Comparison of ENCODE assay signal across 8 cellular contexts in the genomic region with DNA sequence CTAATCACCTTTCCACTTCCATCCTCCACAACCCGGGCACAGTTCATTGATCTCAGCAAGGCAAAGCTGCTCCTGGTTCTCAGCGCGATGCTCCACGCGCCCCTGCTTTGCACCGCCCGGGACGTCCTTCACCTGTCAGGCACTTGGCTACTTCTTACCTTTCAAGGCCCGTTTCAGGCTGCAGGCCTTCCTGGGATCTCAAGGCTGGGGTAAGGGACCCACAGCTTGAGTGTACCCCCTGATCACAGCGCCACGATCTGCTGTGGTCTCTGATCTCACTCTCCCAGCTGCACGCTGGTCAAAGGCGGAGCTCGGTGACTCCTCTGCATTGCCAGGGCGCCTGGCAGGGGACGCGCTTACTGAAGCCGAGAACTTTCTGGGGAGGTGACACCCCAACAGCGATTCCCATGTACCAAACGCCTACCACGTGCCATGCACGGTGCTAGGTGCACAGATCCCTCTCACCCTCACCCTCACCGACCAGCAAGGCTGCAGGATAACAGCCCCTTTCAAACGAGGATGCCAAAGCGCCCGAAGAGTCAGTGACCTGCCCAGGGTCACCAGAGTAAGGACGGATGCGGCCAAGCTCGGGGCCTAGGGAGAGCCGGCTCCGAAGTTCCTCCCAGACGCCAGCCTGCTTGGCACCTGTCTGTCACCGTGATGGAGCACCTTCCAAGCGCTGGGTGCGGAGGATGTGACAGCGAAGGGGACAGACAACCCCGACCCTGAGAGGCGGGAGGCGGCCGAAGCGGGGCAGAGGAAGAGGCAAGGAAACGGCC. TPM values are rescaled to one million over a fixed set of nuclear protein-coding genes. Genes with fewer than 3 reads are reported as not detected.
A peak's percentile ranks its signal among the peaks of the same experiment; 100 is the strongest.
DNase-seq lines count a peak whose midpoint lies in the region; ATAC-seq and TF ChIP-seq lines count a peak whose summit lies in the region.

No MANE protein-coding gene starts in this region.

- TF ChIP-seq CTCF in foreskin fibroblast (IDR thresholded peaks at IDR 0.05; ENCODE audit: low read depth, low read length): no peak
- TF ChIP-seq CTCF in neural cell (IDR thresholded peaks at IDR 0.05; ENCODE audit: poor library complexity, severe bottlenecking): peak; percentile 14

- H3K27ac Mint-ChIP-seq in activated T-helper 1 cell treated with anti-CD3 and anti-CD28 coated beads, Interleukin-12 subunit alpha, Interleukin-12 subunit beta, Interleukin-2, Interleukin-4 antibody, amounts not matched to agents 30 ng/mL and 10 ng/mL and 1 ng/mL, durations not matched to agents 14 hours and 24 hours and 36 hours: peak overlapping the region; percentile 92

- peak overlapping the region; percentile 76 to 83 for H3K4me3 ChIP-seq in foreskin fibroblast (ENCODE audit: low read depth in 1 of 2, low read length in 2 of 2)
- peak overlapping the region; percentile 88 for H3K4me3 ChIP-seq in neural cell (ENCODE audit: low read length)
- H3K4me3 ChIP-seq in stomach smooth muscle (ENCODE audit: low read length in 2 of 2): peak overlapping the region; percentile 92 to 99

- H3K9me3 ChIP-seq in neural cell (ENCODE audit: low read length) (no peaks in the 10 kb centered on the region), stomach smooth muscle (ENCODE audit: control insufficient read depth in 2 of 2, low read length in 2 of 2) (no peaks in the 10 kb centered on the region)

- peak overlapping the region; percentile 80 for H3K27ac ChIP-seq in neural cell (ENCODE audit: low read length)
- peak overlapping the region; percentile 76 for H3K27ac ChIP-seq in stomach smooth muscle (ENCODE audit: low read length)

- intact Hi-C loops in activated T-helper 1 cell treated with anti-CD3 and anti-CD28 coated beads, Interleukin-12 subunit alpha, Interleukin-12 subunit beta, Interleukin-2, Interleukin-4 antibody, amounts not matched to agents 30 ng/mL and 10 ng/mL and 1 ng/mL, durations not matched to agents 14 hours and 24 hours and 36 hours (cut with micrococcal nuclease): loop anchor here (1.0 to 5.0 kb wide), 18 partner anchors 52 to 1732 kb away; a partner anchor contains a TSS

- H3K4me3 Mint-ChIP-seq in activated T-helper 1 cell treated with anti-CD3 and anti-CD28 coated beads, Interleukin-12 subunit alpha, Interleukin-12 subunit beta, Interleukin-2, Interleukin-4 antibody, amounts not matched to agents 30 ng/mL and 10 ng/mL and 1 ng/mL, durations not matched to agents 14 hours and 24 hours and 36 hours: peak overlapping the region; percentile 92

- no peaks in the 10 kb centered on the region for H4K20me1 ChIP-seq in neural cell (ENCODE audit: insufficient read depth)

- H3K9me3 Mint-ChIP-seq in activated T-helper 1 cell treated with anti-CD3 and anti-CD28 coated beads, Interleukin-12 subunit alpha, Interleukin-12 subunit beta, Interleukin-2, Interleukin-4 antibody, amounts not matched to agents 30 ng/mL and 10 ng/mL and 1 ng/mL, durations not matched to agents 14 hours and 24 hours and 36 hours: no peaks in the 10 kb centered on the region

- H3K36me3 ChIP-seq in neural cell (ENCODE audit: insufficient read depth, low read length) (no peaks in the 10 kb centered on the region), stomach smooth muscle (ENCODE audit: control insufficient read depth in 2 of 2, insufficient read depth in 2 of 2, low read length in 2 of 2) (peaks cover 0 to 2% of the 10 kb centered on the region in 2 donors)

- H3F3A ChIP-seq in neural cell (ENCODE audit: insufficient read depth, low read length, poor library complexity, severe bottlenecking): no peaks in the 10 kb centered on the region

- ATAC-seq in GM18508 (IDR thresholded peaks at IDR 0.05; ENCODE audit: insufficient read depth, unreplicated experiment) (peak; percentile 22), HG03025 (IDR thresholded peaks at IDR 0.05; ENCODE audit: low FRiP score, unreplicated experiment) (peak; percentile 31)

- peaks cover 30% of the 10 kb centered on the region for H3K4me1 ChIP-seq in stomach smooth muscle (ENCODE audit: control insufficient read depth, insufficient read depth, low read length)

- TF ChIP-seq EP300 in neural cell (conservative IDR thresholded peaks at IDR 0.05; ENCODE audit: poor library complexity, severe bottlenecking): peak; percentile 28

- peaks cover 36% of the 10 kb centered on the region for H3K79me2 ChIP-seq in neural cell (replicated peaks; ENCODE audit: insufficient read depth, low read length)

- peaks cover 17% of the 10 kb centered on the region for H3K36me3 Mint-ChIP-seq in activated T-helper 1 cell treated with anti-CD3 and anti-CD28 coated beads, Interleukin-12 subunit alpha, Interleukin-12 subunit beta, Interleukin-2, Interleukin-4 antibody, amounts not matched to agents 30 ng/mL and 10 ng/mL and 1 ng/mL, durations not matched to agents 14 hours and 24 hours and 36 hours (ENCODE audit: low read depth)

- no peaks in the 10 kb centered on the region for H3K27me3 ChIP-seq in neural cell (ENCODE audit: insufficient read depth, low read depth, low read length)
- H3K27me3 ChIP-seq in stomach smooth muscle (ENCODE audit: control insufficient read depth in 1 of 2, insufficient read depth in 2 of 2, low read length in 2 of 2): no peaks in the 10 kb centered on the region

- peaks cover 40% of the 10 kb centered on the region for H3K4me1 Mint-ChIP-seq in activated T-helper 1 cell treated with anti-CD3 and anti-CD28 coated beads, Interleukin-12 subunit alpha, Interleukin-12 subunit beta, Interleukin-2, Interleukin-4 antibody, amounts not matched to agents 30 ng/mL and 10 ng/mL and 1 ng/mL, durations not matched to agents 14 hours and 24 hours and 36 hours (ENCODE audit: low read depth)

- H3K9me2 ChIP-seq in neural cell (ENCODE audit: insufficient read depth, low read length): no peaks in the 10 kb centered on the region

- no peaks in the 10 kb centered on the region for H3K27me3 Mint-ChIP-seq in activated T-helper 1 cell treated with anti-CD3 and anti-CD28 coated beads, Interleukin-12 subunit alpha, Interleukin-12 subunit beta, Interleukin-2, Interleukin-4 antibody, amounts not matched to agents 30 ng/mL and 10 ng/mL and 1 ng/mL, durations not matched to agents 14 hours and 24 hours and 36 hours (ENCODE audit: insufficient read depth)

- peak overlapping the region; percentile 70 for H3K4me2 ChIP-seq in neural cell (ENCODE audit: low read length)

- no peak for TF ChIP-seq RAD21 in neural cell (conservative IDR thresholded peaks at IDR 0.05)

- DNase-seq in A172 (ENCODE audit: low spot score): peak; percentile 36
- DNase-seq in NCI-H69 (lab: John Stamatoyannopoulos, UW): peak; percentile 42
- DNase-seq in activated T-helper 1 cell treated with anti-CD3 and anti-CD28 coated beads, Interleukin-12 subunit alpha, Interleukin-12 subunit beta, Interleukin-2, Interleukin-4 antibody, amounts not matched to agents 30 ng/mL and 10 ng/mL and 1 ng/mL, durations not matched to agents 14 hours and 24 hours and 36 hours (ENCODE audit: low spot score): peak; percentile 31
- peak in 1 of 2 donors; percentile 75 for DNase-seq in foreskin fibroblast

- peak overlapping the region; percentile 67 for H2AFZ ChIP-seq in neural cell (ENCODE audit: low read depth, low read length)

- peak overlapping the region; percentile 83 for H3K9ac ChIP-seq in neural cell (ENCODE audit: low read length)
- peak overlapping the region; percentile 80 to 93 for H3K9ac ChIP-seq in stomach smooth muscle (ENCODE audit: low read length in 2 of 2)

TF ChIP-seq in neural cell, 6 proteins besides CTCF, POLR2A, EP300 and RAD21 (continues in another document):
- TF ChIP-seq MXI1 (conservative IDR thresholded peaks at IDR 0.05; ENCODE audit: poor library complexity, severe bottlenecking): peak; percentile 57
- no peak for TF ChIP-seq TAF1 (IDR thresholded peaks at IDR 0.05; ENCODE audit: low read depth)
- no peak for TF ChIP-seq SMC3 (conservative IDR thresholded peaks at IDR 0.05; ENCODE audit: poor library complexity)

RNA-seq across cellular contexts. Expression of a gene that starts 0.8 kb away (rescaled TPM):
- total RNA-seq in A172 (2014; rRNA removed; shearing (Covaris generic)): 93.1 and 115 TPM in 2 replicates
- 115 and 119 TPM in 2 replicates for total RNA-seq in activated T-helper 1 cell treated with anti-CD3 and anti-CD28 coated beads, Interleukin-12 subunit alpha, Interleukin-12 subunit beta, Interleukin-2, Interleukin-4 antibody, amounts not matched to agents 30 ng/mL and 10 ng/mL and 1 ng/mL, durations not matched to agents 14 hours and 24 hours and 36 hours
- 98.0 TPM in 2 replicates for polyA plus RNA-seq in neural cell
- polyA minus RNA-seq in neural cell: 35.5 and 36.5 TPM in 2 replicates

RNA-seq across cellular contexts. Expression of a gene that starts 0.9 kb away (rescaled TPM):
- 104 and 112 TPM in 2 replicates for total RNA-seq in A172 (2014; rRNA removed; shearing (Covaris generic))
- 74.3 and 74.7 TPM in 2 replicates for total RNA-seq in activated T-helper 1 cell treated with anti-CD3 and anti-CD28 coated beads, Interleukin-12 subunit alpha, Interleukin-12 subunit beta, Interleukin-2, Interleukin-4 antibody, amounts not matched to agents 30 ng/mL and 10 ng/mL and 1 ng/mL, durations not matched to agents 14 hours and 24 hours and 36 hours
- 54.3 and 56.0 TPM in 2 replicates for polyA plus RNA-seq in neural cell
- polyA minus RNA-seq in neural cell: 65.0 and 74.6 TPM in 2 replicates

RNA-seq across cellular contexts. Expression of a gene that starts 51.8 kb away (rescaled TPM):
- total RNA-seq in A172 (2014; rRNA removed; shearing (Covaris generic)): 23.4 and 36.0 TPM in 2 replicates
- 78.6 and 89.3 TPM in 2 replicates for total RNA-seq in activated T-helper 1 cell treated with anti-CD3 and anti-CD28 coated beads, Interleukin-12 subunit alpha, Interleukin-12 subunit beta, Interleukin-2, Interleukin-4 antibody, amounts not matched to agents 30 ng/mL and 10 ng/mL and 1 ng/mL, durations not matched to agents 14 hours and 24 hours and 36 hours
- polyA plus RNA-seq in neural cell: 33.0 and 44.2 TPM in 2 replicates
- 18.9 and 23.4 TPM in 2 replicates for polyA minus RNA-seq in neural cell
